ENCODE assay signal across 26 cellular contexts in genomic region chr19:11416346-11417052, GRCh38. TPM values are rescaled to one million over a fixed set of nuclear protein-coding genes. Genes with fewer than 3 reads are reported as not detected.
DNase-seq lines count a peak whose midpoint lies in the region; ATAC-seq and TF ChIP-seq lines count a peak whose summit lies in the region.
"Had no signal": no experiment of that assay in that cellular context is flagged by ENCODE, and none has a peak within 500 bp of the region (broad histone marks: within the 10 kb centered on the region; RNA-seq: fewer than 3 reads in every experiment).

No MANE protein-coding gene starts in this region.

- H3K4me3 ChIP-seq in right cardiac atrium (ENCODE audit: low read length) (no peak overlapping the region), osteoblast (ENCODE audit: insufficient read depth, low read length) (no peak overlapping the region)
- H3K4me3 ChIP-seq: GM12878, PC-9, SJCRH30 had no signal

- H4K91ac ChIP-seq in H9 (ENCODE audit: insufficient read length, low read depth, low read length), result no peak overlapping the region

- no peaks in the 10 kb centered on the region for H3K4me1 ChIP-seq in right cardiac atrium (ENCODE audit: control insufficient read depth, insufficient read depth, low read length)
- H3K4me1 ChIP-seq in H9 (ENCODE audit: insufficient read depth, low read length), result no peaks in the 10 kb centered on the region
- H3K4me1 ChIP-seq in osteoblast (ENCODE audit: insufficient read depth, low read length), result peaks cover 7% of the 10 kb centered on the region
- H3K4me1 ChIP-seq: SJCRH30 had no signal

- no peak overlapping the region for H4K8ac ChIP-seq in H9 (replicated peaks; ENCODE audit: insufficient read length, low read depth, low read length)

- no peak overlapping the region for H3K18ac ChIP-seq in H9 (ENCODE audit: insufficient read length, low read depth, low read length)

- no peak overlapping the region for H3K9ac ChIP-seq in H9 (ENCODE audit: extremely low read depth, insufficient read length, low read length)

- H2BK120ac ChIP-seq in H9 (ENCODE audit: low read depth, low read length, poor library complexity, severe bottlenecking), result no peak overlapping the region

- H3K56ac ChIP-seq in H9 (ENCODE audit: insufficient read length, low read depth, low read length), result no peak overlapping the region

- intact Hi-C loops in right cardiac atrium (cut with DNase I), result no loop called here
- intact Hi-C loops in cardiac septum (cut with DNase I), result no loop called here

- no peak overlapping the region for H2BK12ac ChIP-seq in H9 (ENCODE audit: insufficient read length, low read depth, low read length)

- H3K14ac ChIP-seq in H9 (ENCODE audit: insufficient read depth, low read length), result no peak overlapping the region; the same call in 1 of the 2 replicates

- ATAC-seq in right cardiac atrium, result no peak
- ATAC-seq: GM12878, HCT116, Right ventricle myocardium inferior had no signal

- H3K4me1 Mint-ChIP-seq in H9, result peaks cover 14 to 20% of the 10 kb centered on the region in 2 experiments
- H3K4me1 Mint-ChIP-seq in endothelial cell (ENCODE audit: unreplicated experiment), result peaks cover 2% of the 10 kb centered on the region

- H4K5ac ChIP-seq in H9 (ENCODE audit: insufficient read length, low read depth, low read length), result no peak overlapping the region

- H3K4ac ChIP-seq in H9 (ENCODE audit: low read depth, low read length), result no peak overlapping the region

- TF ChIP-seq CTCF in H9 (conservative IDR thresholded peaks at IDR 0.05), result no peak
- no peak for TF ChIP-seq CTCF in endothelial cell (IDR thresholded peaks at IDR 0.05; ENCODE audit: unreplicated experiment)
- no peak for TF ChIP-seq CTCF in osteoblast (IDR thresholded peaks at IDR 0.05; ENCODE audit: extremely low read depth, low read depth, low read length)
- no peak for TF ChIP-seq CTCF in GM20000 (IDR thresholded peaks at IDR 0.05; ENCODE audit: extremely low read depth, missing control alignments)

- H3K9me3 ChIP-seq in right cardiac atrium (ENCODE audit: control insufficient read depth, low read length) (no peaks in the 10 kb centered on the region), H9 (ENCODE audit: control insufficient read depth, low read depth, low read length) (no peaks in the 10 kb centered on the region), osteoblast (ENCODE audit: low read depth, low read length) (no peaks in the 10 kb centered on the region)
- H3K9me3 ChIP-seq: SJCRH30 had no signal

- H3K23me2 ChIP-seq in H9 (ENCODE audit: insufficient read length, low read depth, low read length, poor library complexity, severe bottlenecking), result peaks cover 23% of the 10 kb centered on the region

- H3K36me3 Mint-ChIP-seq in H9 (ENCODE audit: insufficient read depth in 1 of 3, low read depth in 3 of 3), result peaks cover 1 to 24% (median 5%) of the 10 kb centered on the region in 3 experiments; a peak in 5 of 7 replicates
- no peaks in the 10 kb centered on the region for H3K36me3 Mint-ChIP-seq in endothelial cell (ENCODE audit: low read depth, unreplicated experiment)
- H3K36me3 Mint-ChIP-seq: CD4-positive, CD25-positive, alpha-beta regulatory T cell had no signal

- peaks cover 10% of the 10 kb centered on the region for H3K27me3 Mint-ChIP-seq in H9 (ENCODE audit: low read depth)
- peaks cover 20% of the 10 kb centered on the region for H3K27me3 Mint-ChIP-seq in endothelial cell (ENCODE audit: unreplicated experiment)

- DNase-seq in right cardiac atrium (peak in 2 of 3 donors; percentile 2 to 16), cardiac septum (ENCODE audit: low spot score) (no peak), H9 (no peak), endothelial cell (ENCODE audit: low spot score) (no peak), osteoblast (ENCODE audit: insufficient read length, low spot score, missing footprints) (peak; percentile 66), GM20000 (ENCODE audit: low spot score) (no peak), mesenteric fat pad (ENCODE audit: low spot score) (no peak), SK-N-DZ (ENCODE audit: low spot score) (no peak)
- DNase-seq: CD4-positive, CD25-positive, alpha-beta regulatory T cell; DMS53; GOT3; Kasumi-1; MV-4-11; NCI-H1105; NCI-H1436 treated with DMSO at 0.1 percent for 48 hours; NCI-H187 treated with DMSO at 0.1 percent for 48 hours; NCI-H2171 treated with DMSO at 0.1 percent for 48 hours; NCI-H345; NCI-H524; NCI-H774; PC-9; SJCRH30 had no signal

- no peaks in the 10 kb centered on the region for H3K79me2 ChIP-seq in H9 (ENCODE audit: insufficient read depth, low read length)
- no peaks in the 10 kb centered on the region for H3K79me2 ChIP-seq in osteoblast (ENCODE audit: insufficient read depth, low read length)

- no peaks in the 10 kb centered on the region for H3K27me3 ChIP-seq in right cardiac atrium (ENCODE audit: control insufficient read depth, insufficient read depth)
- no peaks in the 10 kb centered on the region for H3K27me3 ChIP-seq in H9 (ENCODE audit: insufficient read depth, low read length)
- no peaks in the 10 kb centered on the region for H3K27me3 ChIP-seq in osteoblast (ENCODE audit: insufficient read depth, low read length)

- no peak overlapping the region for H3T11ph ChIP-seq in H9 (ENCODE audit: low read length)

- no peak overlapping the region for H3K23ac ChIP-seq in H9 (ENCODE audit: insufficient read length, low read depth, low read length)

- 93% methylated on average over 17 of the region's 17 CpGs for WGBS in right cardiac atrium
- no CpG with 5 or more reads among the region's 17 CpGs for WGBS in H9 (ENCODE audit: extremely low coverage, insufficient read length, low lambda C conversion rate)

- H3K79me1 ChIP-seq in H9 (ENCODE audit: insufficient read depth, low read depth, low read length, poor library complexity, severe bottlenecking), result no peaks in the 10 kb centered on the region

- H2BK5ac ChIP-seq in H9 (ENCODE audit: insufficient read length, low read length), result no peak overlapping the region

- H2BK20ac ChIP-seq in H9 (ENCODE audit: low read depth, low read length, poor library complexity, severe bottlenecking), result no peak overlapping the region

- H4K20me1 ChIP-seq in H9 (ENCODE audit: control insufficient read depth, insufficient read depth, insufficient read length), result no peaks in the 10 kb centered on the region
- no peaks in the 10 kb centered on the region for H4K20me1 ChIP-seq in osteoblast (ENCODE audit: insufficient read depth, low read length)

- no peak overlapping the region for H3K4me3 Mint-ChIP-seq in H9
- H3K4me3 Mint-ChIP-seq in endothelial cell (ENCODE audit: unreplicated experiment), result peak overlapping the region; percentile 62
- H3K4me3 Mint-ChIP-seq: CD4-positive, CD25-positive, alpha-beta regulatory T cell had no signal

- no peak overlapping the region for H2AK5ac ChIP-seq in H9 (ENCODE audit: insufficient read length, low read length)

- H3K9me3 Mint-ChIP-seq in H9 (no peaks in the 10 kb centered on the region; a peak in 1 of 5 replicates), endothelial cell (ENCODE audit: unreplicated experiment) (no peaks in the 10 kb centered on the region)
- H3K9me3 Mint-ChIP-seq: CD4-positive, CD25-positive, alpha-beta regulatory T cell had no signal

- H3K4me2 ChIP-seq in H9 (ENCODE audit: insufficient read depth, insufficient read length, low read length) (no peak overlapping the region), osteoblast (ENCODE audit: insufficient read depth, low read length) (no peak overlapping the region)

- H3K27ac ChIP-seq in right cardiac atrium (ENCODE audit: low read length) (no peak overlapping the region), H9 (ENCODE audit: insufficient read length, low read depth, low read length) (no peak overlapping the region), osteoblast (ENCODE audit: low read depth, low read length) (no peak overlapping the region)
- H3K27ac ChIP-seq: PC-9, SJCRH30 had no signal

- no peaks in the 10 kb centered on the region for H3K36me3 ChIP-seq in osteoblast (ENCODE audit: insufficient read depth, low read length)
- H3K36me3 ChIP-seq: SJCRH30 had no signal

- H3K27ac Mint-ChIP-seq in H9 (peak overlapping the region; percentile 4 to 46 (median 31); a peak in 2 of 7 replicates), endothelial cell (ENCODE audit: unreplicated experiment) (no peak overlapping the region)

- H2AFZ ChIP-seq in H9 (ENCODE audit: low read length), result no peak overlapping the region
- H2AFZ ChIP-seq in osteoblast (ENCODE audit: low read length), result no peak overlapping the region
- H2AFZ ChIP-seq: PC-9 had no signal

- no peak overlapping the region for H2BK15ac ChIP-seq in H9 (ENCODE audit: low read depth, low read length)

RNA-seq across cellular contexts. Expression of gene RGL3, which starts 2.6 kb away (rescaled TPM):
- 10 to 100 TPM; 14.0 to 25.2 (median 14.5) TPM for total RNA-seq in right cardiac atrium
- 16.1 TPM for polyA plus RNA-seq in right cardiac atrium
- 5.8 TPM for total RNA-seq in cardiac septum
- total RNA-seq in H9 (2021), result 58.5 and 65.9 TPM in 2 replicates
- total RNA-seq in endothelial cell (ENCODE audit: unreplicated experiment), result 0.69 TPM
- total RNA-seq in osteoblast, result 0.29 and 0.36 TPM in 2 replicates
- 18.8 TPM for total RNA-seq in mesenteric fat pad
- polyA plus RNA-seq in SK-N-DZ (2014; cell fraction: cytosol; rRNA removed), result not detected in 2 replicates
- not detected in 2 replicates for polyA plus RNA-seq in SK-N-DZ (2014; cell fraction: nucleus; rRNA removed)
- total RNA-seq: CD4-positive, CD25-positive, alpha-beta regulatory T cell; GM12878; SJCRH30 had no signal
- polyA plus RNA-seq: CD4-positive, CD25-positive, alpha-beta regulatory T cell; GM12878 had no signal

RNA-seq across cellular contexts. Expression of gene ODAD3, which starts 18.4 kb away (rescaled TPM):
- total RNA-seq in right cardiac atrium, result 1 to 10 TPM; 1.0 to 1.2 (median 1.0) TPM
- 1.1 TPM for polyA plus RNA-seq in right cardiac atrium
- total RNA-seq in cardiac septum, result 0.43 TPM
- 2.2 and 2.5 TPM in 2 replicates for total RNA-seq in H9 (2021)
- total RNA-seq in endothelial cell (ENCODE audit: unreplicated experiment), result 0.64 TPM
- total RNA-seq in osteoblast, result under 0.01 TPM in 2 replicates
- 0.35 TPM for total RNA-seq in mesenteric fat pad
- 0.42 and 6.6 TPM in 2 replicates for polyA plus RNA-seq in SK-N-DZ (2014; cell fraction: cytosol; rRNA removed)
- 10.7 TPM in 1 of 2 replicates, not detected in the other for polyA plus RNA-seq in SK-N-DZ (2014; cell fraction: nucleus; rRNA removed)
- total RNA-seq: CD4-positive, CD25-positive, alpha-beta regulatory T cell; HT-29 had no signal
- polyA plus RNA-seq: CD4-positive, CD25-positive, alpha-beta regulatory T cell had no signal

RNA-seq across cellular contexts. Expression of gene PRKCSH, which starts 18.9 kb away (rescaled TPM):
- total RNA-seq in right cardiac atrium (100 to 1,000 TPM; 125 to 158 (median 137) TPM), cardiac septum (100 TPM), H9 (2021) (431 and 437 TPM in 2 replicates), endothelial cell (ENCODE audit: unreplicated experiment) (466 TPM), osteoblast (117 and 119 TPM in 2 replicates), mesenteric fat pad (199 TPM)
- 80.1 TPM for polyA plus RNA-seq in right cardiac atrium
- polyA plus RNA-seq in SK-N-DZ (2014; cell fraction: cytosol; rRNA removed), result 54.2 and 58.9 TPM in 2 replicates
- 111 and 113 TPM in 2 replicates for polyA plus RNA-seq in SK-N-DZ (2014; cell fraction: nucleus; rRNA removed)

RNA-seq across cellular contexts. Expression of gene EPOR, which starts 32.4 kb away (rescaled TPM):
- total RNA-seq in right cardiac atrium, result 10 to 100 TPM in 3 of 4 donors, 1 to 10 TPM in 1; 8.5 to 12.6 (median 11.5) TPM
- polyA plus RNA-seq in right cardiac atrium, result 10.3 TPM
- 5.6 TPM for total RNA-seq in cardiac septum
- 8.9 and 9.3 TPM in 2 replicates for total RNA-seq in H9 (2021)
- total RNA-seq in endothelial cell (ENCODE audit: unreplicated experiment), result 18.4 TPM
- 1.8 and 2.5 TPM in 2 replicates for total RNA-seq in osteoblast
- 9.6 TPM for total RNA-seq in mesenteric fat pad
- polyA plus RNA-seq in SK-N-DZ (2014; cell fraction: cytosol; rRNA removed), result 7.1 and 11.3 TPM in 2 replicates
- 8.9 and 9.2 TPM in 2 replicates for polyA plus RNA-seq in SK-N-DZ (2014; cell fraction: nucleus; rRNA removed)

RNA-seq across cellular contexts. Expression of gene SWSAP1, which starts 42.0 kb away (rescaled TPM):
- 1 to 10 TPM; 1.0 to 1.9 (median 1.3) TPM for total RNA-seq in right cardiac atrium
- 1.9 TPM for polyA plus RNA-seq in right cardiac atrium
- 1.3 TPM for total RNA-seq in cardiac septum
- total RNA-seq in H9 (2021), result 3.8 and 5.2 TPM in 2 replicates
- total RNA-seq in endothelial cell (ENCODE audit: unreplicated experiment), result 3.3 TPM
- total RNA-seq in osteoblast, result 0.72 and 0.88 TPM in 2 replicates
- 1.2 TPM for total RNA-seq in mesenteric fat pad
- 0.68 and 3.3 TPM in 2 replicates for polyA plus RNA-seq in SK-N-DZ (2014; cell fraction: cytosol; rRNA removed)
- 1.1 and 1.5 TPM in 2 replicates for polyA plus RNA-seq in SK-N-DZ (2014; cell fraction: nucleus; rRNA removed)

Comparison
In these comparisons a context has a peak if more than half of its experiments do, and no peak if none do; other contexts are left out.
1. DNase-seq: peak in right cardiac atrium (2 of 3) and osteoblast (single experiment); none in cardiac septum (single experiment), H9 (single experiment), endothelial cell (single experiment), GM20000 (single experiment), mesenteric fat pad (single experiment) and SK-N-DZ (single experiment).